ENCODE assay signal across 8 cellular contexts in genomic region chr7:3028071-3028766, GRCh38. TPM values are rescaled to one million over a fixed set of nuclear protein-coding genes. Genes with fewer than 3 reads are reported as not detected.
DNase-seq lines count a peak whose midpoint lies in the region; ATAC-seq and TF ChIP-seq lines count a peak whose summit lies in the region.

No MANE protein-coding gene starts in this region.

- H3K9me3 Mint-ChIP-seq in stimulated activated memory B cell treated with anti-CD40 and anti-IgM and Interleukin-4, amounts not matched to agents 10 μg/mL and 1 μg/mL and 100 μg/mL, for 72 hours = peaks cover 4% of the 10 kb centered on the region

- no peak for TF ChIP-seq CTCF in PC-3 (conservative IDR thresholded peaks at IDR 0.05; ENCODE audit: low read depth, low read length)

- POLR2A ChIA-PET in PC-3 (lab: Charles Lee; ENCODE audit: unreplicated experiment) = no interaction called here

- H3K27ac ChIP-seq in PC-3 (ENCODE audit: low read length) = peak overlapping the region; percentile 10

- H3K36me3 Mint-ChIP-seq in stimulated activated memory B cell treated with anti-CD40 and anti-IgM and Interleukin-4, amounts not matched to agents 10 μg/mL and 1 μg/mL and 100 μg/mL, for 72 hours = peaks cover 83% of the 10 kb centered on the region

- CTCF ChIA-PET in PC-3 (lab: Charles Lee) = no interaction called here

- H3K4me1 Mint-ChIP-seq in stimulated activated memory B cell treated with anti-CD40 and anti-IgM and Interleukin-4, amounts not matched to agents 10 μg/mL and 1 μg/mL and 100 μg/mL, for 72 hours = peaks cover 58% of the 10 kb centered on the region

- H4K20me1 ChIP-seq in PC-3 (ENCODE audit: low read length) = no peaks in the 10 kb centered on the region

- no peaks in the 10 kb centered on the region for H3K27me3 Mint-ChIP-seq in stimulated activated memory B cell treated with anti-CD40 and anti-IgM and Interleukin-4, amounts not matched to agents 10 μg/mL and 1 μg/mL and 100 μg/mL, for 72 hours

- H3K36me3 ChIP-seq in PC-3 (ENCODE audit: low read depth, low read length) = no peaks in the 10 kb centered on the region

- peak overlapping the region; percentile 76 for H3K4me2 ChIP-seq in PC-3 (ENCODE audit: low read length)

- DNase-seq in PC-3 (peak; percentile 71), kidney glomerular epithelial cell (lab: John Stamatoyannopoulos, UW) (peak; percentile 42), SW 1271 (lab: John Stamatoyannopoulos, UW) (no peak), GM19240 (ENCODE audit: insufficient read length, low spot score) (no peak)
- peak; percentile 42 for DNase-seq in activated naive CD4-positive, alpha-beta T cell treated with anti-CD3 and anti-CD28 coated beads, Interleukin-2, amount 50 U/mL, for 16 hours

- peaks cover 11% of the 10 kb centered on the region for H3K4me1 ChIP-seq in PC-3 (ENCODE audit: insufficient read depth, low read length)

- H3K79me2 ChIP-seq in PC-3 (ENCODE audit: low read length) = no peaks in the 10 kb centered on the region

- no peak overlapping the region for H3K9ac ChIP-seq in PC-3 (ENCODE audit: low read length)

- H3K4me3 Mint-ChIP-seq in stimulated activated memory B cell treated with anti-CD40 and anti-IgM and Interleukin-4, amounts not matched to agents 10 μg/mL and 1 μg/mL and 100 μg/mL, for 72 hours = peak overlapping the region; percentile 63

- H3K27me3 ChIP-seq in PC-3 (ENCODE audit: low read length) = peaks cover 3% of the 10 kb centered on the region; the same call in 1 of the 2 replicates

- peak overlapping the region; percentile 63 for H2AFZ ChIP-seq in PC-3 (ENCODE audit: low read length)

- no TSS peak for BruUV-seq in PC-3 (replicated peaks; lab: Mats Ljungman, UMichigan)

- intact Hi-C loops in PC-3 (cut with micrococcal nuclease) = no loop called here

- ATAC-seq in PC-3 (peak; percentile 87), HG03280 (IDR thresholded peaks at IDR 0.05; ENCODE audit: unreplicated experiment) (no peak), GM18870 (IDR thresholded peaks at IDR 0.05; ENCODE audit: unreplicated experiment) (no peak)
- ATAC-seq in stimulated activated memory B cell treated with anti-CD40 and anti-IgM and Interleukin-4, amounts not matched to agents 10 μg/mL and 1 μg/mL and 100 μg/mL, for 72 hours = peak; percentile 72

- no peaks in the 10 kb centered on the region for H3K9me3 ChIP-seq in PC-3 (ENCODE audit: low read length)

- H3K27ac Mint-ChIP-seq in stimulated activated memory B cell treated with anti-CD40 and anti-IgM and Interleukin-4, amounts not matched to agents 10 μg/mL and 1 μg/mL and 100 μg/mL, for 72 hours = peak overlapping the region; percentile 94

- H3F3A ChIP-seq in PC-3 (ENCODE audit: low read length, unreplicated experiment) = no peaks in the 10 kb centered on the region

- H3K9me2 ChIP-seq in PC-3 (replicated peaks; ENCODE audit: low read length) = no peaks in the 10 kb centered on the region

- H3K4me3 ChIP-seq in PC-3 (ENCODE audit: low read length) = peak overlapping the region; percentile 33; the same call in 1 of the 2 replicates

RNA-seq across cellular contexts. Expression of gene CARD11, which starts 15.4 kb away (rescaled TPM):
- not detected in 2 replicates for total RNA-seq in PC-3 (2014; rRNA removed)

Comparison
In these comparisons a context has a peak if more than half of its experiments do, and no peak if none do; other contexts are left out.
1. ATAC-seq: peak in PC-3 (single experiment) and stimulated activated memory B cell treated with anti-CD40 and anti-IgM and Interleukin-4, amounts not matched to agents 10 μg/mL and 1 μg/mL and 100 μg/mL, for 72 hours (single experiment); none in HG03280 (single experiment) and GM18870 (single experiment).
2. DNase-seq: peak in PC-3 (single experiment), activated naive CD4-positive, alpha-beta T cell treated with anti-CD3 and anti-CD28 coated beads, Interleukin-2, amount 50 U/mL, for 16 hours (single experiment) and kidney glomerular epithelial cell (single experiment); none in SW 1271 (0 of 2) and GM19240 (single experiment).